ENCODE assay signal across 2 cellular contexts in genomic region chr6:423799-424345, GRCh38.
A peak's percentile ranks its signal among the peaks of the same experiment; 100 is the strongest.
TF ChIP-seq lines count a peak whose summit lies in the region.

No MANE protein-coding gene starts in this region.

TF ChIP-seq in HepG2, 621 proteins besides CTCF, POLR2A, EP300 and RAD21:
- TF ChIP-seq ZSCAN29 (CRISPR knock-in tag; conservative IDR thresholded peaks at IDR 0.05) (no peak), YEATS2 (CRISPR knock-in tag; IDR thresholded peaks at IDR 0.05; ENCODE audit: borderline replicate concordance) (no peak), ZNF768 (CRISPR knock-in tag; IDR thresholded peaks at IDR 0.05) (0 out of 2 replicates have a peak, but pooled peaks have one; percentile 11), ZNF614 (CRISPR knock-in tag; IDR thresholded peaks at IDR 0.05; ENCODE audit: borderline replicate concordance) (no peak), ZNF331 (CRISPR knock-in tag; IDR thresholded peaks at IDR 0.05) (no peak), ZNF563 (CRISPR knock-in tag; IDR thresholded peaks at IDR 0.05) (no peak)
- TF ChIP-seq, protein P1, sequence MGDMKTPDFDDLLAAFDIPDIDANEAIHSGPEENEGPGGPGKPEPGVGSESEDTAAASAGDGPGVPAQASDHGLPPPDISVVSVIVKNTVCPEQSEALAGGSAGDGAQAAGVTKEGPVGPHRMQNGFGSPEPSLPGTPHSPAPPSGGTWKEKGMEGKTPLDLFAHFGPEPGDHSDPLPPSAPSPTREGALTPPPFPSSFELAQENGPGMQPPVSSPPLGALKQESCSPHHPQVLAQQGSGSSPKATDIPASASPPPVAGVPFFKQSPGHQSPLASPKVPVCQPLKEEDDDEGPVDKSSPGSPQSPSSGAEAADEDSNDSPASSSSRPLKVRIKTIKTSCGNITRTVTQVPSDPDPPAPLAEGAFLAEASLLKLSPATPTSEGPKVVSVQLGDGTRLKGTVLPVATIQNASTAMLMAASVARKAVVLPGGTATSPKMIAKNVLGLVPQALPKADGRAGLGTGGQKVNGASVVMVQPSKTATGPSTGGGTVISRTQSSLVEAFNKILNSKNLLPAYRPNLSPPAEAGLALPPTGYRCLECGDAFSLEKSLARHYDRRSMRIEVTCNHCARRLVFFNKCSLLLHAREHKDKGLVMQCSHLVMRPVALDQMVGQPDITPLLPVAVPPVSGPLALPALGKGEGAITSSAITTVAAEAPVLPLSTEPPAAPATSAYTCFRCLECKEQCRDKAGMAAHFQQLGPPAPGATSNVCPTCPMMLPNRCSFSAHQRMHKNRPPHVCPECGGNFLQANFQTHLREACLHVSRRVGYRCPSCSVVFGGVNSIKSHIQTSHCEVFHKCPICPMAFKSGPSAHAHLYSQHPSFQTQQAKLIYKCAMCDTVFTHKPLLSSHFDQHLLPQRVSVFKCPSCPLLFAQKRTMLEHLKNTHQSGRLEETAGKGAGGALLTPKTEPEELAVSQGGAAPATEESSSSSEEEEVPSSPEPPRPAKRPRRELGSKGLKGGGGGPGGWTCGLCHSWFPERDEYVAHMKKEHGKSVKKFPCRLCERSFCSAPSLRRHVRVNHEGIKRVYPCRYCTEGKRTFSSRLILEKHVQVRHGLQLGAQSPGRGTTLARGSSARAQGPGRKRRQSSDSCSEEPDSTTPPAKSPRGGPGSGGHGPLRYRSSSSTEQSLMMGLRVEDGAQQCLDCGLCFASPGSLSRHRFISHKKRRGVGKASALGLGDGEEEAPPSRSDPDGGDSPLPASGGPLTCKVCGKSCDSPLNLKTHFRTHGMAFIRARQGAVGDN (CRISPR knock-in tag; IDR thresholded peaks at IDR 0.05) = peak; percentile 22; the same call in 1 of the 2 replicates

TF ChIP-seq in H1, 55 proteins besides CTCF, POLR2A, EP300 and RAD21:
- TF ChIP-seq, protein P2, sequence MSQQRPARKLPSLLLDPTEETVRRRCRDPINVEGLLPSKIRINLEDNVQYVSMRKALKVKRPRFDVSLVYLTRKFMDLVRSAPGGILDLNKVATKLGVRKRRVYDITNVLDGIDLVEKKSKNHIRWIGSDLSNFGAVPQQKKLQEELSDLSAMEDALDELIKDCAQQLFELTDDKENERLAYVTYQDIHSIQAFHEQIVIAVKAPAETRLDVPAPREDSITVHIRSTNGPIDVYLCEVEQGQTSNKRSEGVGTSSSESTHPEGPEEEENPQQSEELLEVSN (IDR thresholded peaks at IDR 0.05) = peak; percentile 30; the same call in 1 of the 2 replicates
- TF ChIP-seq MAX (IDR thresholded peaks at IDR 0.05) (peak; percentile 68), RNF2 (IDR thresholded peaks at IDR 0.05; ENCODE audit: borderline replicate concordance, low read depth, low read length, missing control alignments, poor library complexity, severe bottlenecking) (no peak)
